In the genomic region with DNA sequence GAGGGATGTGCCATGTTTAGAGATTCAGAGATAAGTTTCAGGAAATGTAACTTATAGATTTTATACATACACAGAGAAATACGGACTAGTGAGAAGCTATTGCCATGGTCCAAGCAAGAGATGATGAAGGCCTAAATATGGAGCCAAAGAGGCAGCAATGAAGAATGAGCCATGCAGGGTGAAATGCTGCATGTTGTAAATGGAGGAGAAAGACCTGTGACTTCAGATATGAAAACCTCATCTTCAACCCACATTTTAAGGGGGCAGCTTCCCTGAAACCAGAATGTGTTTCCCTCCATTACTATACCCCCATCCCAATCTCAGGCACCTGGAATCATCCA, we compare ENCODE assay signal across 34 cellular contexts. TPM values are rescaled to one million over a fixed set of nuclear protein-coding genes. Genes with fewer than 3 reads are reported as not detected.
"Had no signal": no experiment of that assay in that cellular context is flagged by ENCODE, and none has a peak within 500 bp of the region (broad histone marks: within the 10 kb centered on the region; RNA-seq: fewer than 3 reads in every experiment).

No MANE protein-coding gene starts in this region.

- DNase-seq: activated B cell treated with CpG ODN at 0.5 μM for 24 hours; activated CD4-positive, alpha-beta memory T cell treated with anti-CD3 and anti-CD28 coated beads for 36 hours; activated CD4-positive, alpha-beta T cell treated with anti-CD3 and anti-CD28 coated beads for 4 hours; activated CD4-positive, alpha-beta T cell treated with anti-CD3 and anti-CD28 coated beads, Interleukin-2, amount 10 ng/mL, durations not matched to agents 24 days and 14 days; activated CD4-positive, alpha-beta T cell treated with anti-CD3 and anti-CD28 coated beads, Interleukin-2, amount 50 U/mL, for 1 hour; activated CD4-positive, alpha-beta T cell treated with anti-CD3 and anti-CD28 coated beads, Interleukin-2, amount 50 U/mL, for 4 hours; activated CD4-positive, CD25-positive, alpha-beta regulatory T cell treated with anti-CD3 and anti-CD28 coated beads, Interleukin-2, amount 50 U/mL, for 72 hours; activated CD8-positive, alpha-beta memory T cell treated with anti-CD3 and anti-CD28 coated beads, Interleukin-2, amount 50 U/mL, for 4 hours; activated CD8-positive, alpha-beta T cell treated with anti-CD3 and anti-CD28 coated beads for 36 hours; activated effector memory CD4-positive, alpha-beta T cell treated with anti-CD3 and anti-CD28 coated beads, Interleukin-2, amount 50 U/mL, for 16 hours; activated gamma-delta T cell treated with Interleukin-2 at 50 U/mL for 16 hours; activated naive CD4-positive, alpha-beta T cell; activated naive CD4-positive, alpha-beta T cell treated with anti-CD3 and anti-CD28 coated beads for 36 hours; activated naive CD4-positive, alpha-beta T cell treated with anti-CD3 and anti-CD28 coated beads, Interleukin-2, amount 50 U/mL, for 16 hours; activated naive CD8-positive, alpha-beta T cell treated with anti-CD3 and anti-CD28 coated beads for 36 hours; activated T-cell treated with anti-CD3 and anti-CD28 coated beads for 4 hours; activated T-cell treated with anti-CD3 and anti-CD28 coated beads, Interleukin-2, amount 50 U/mL, for 1 hour; activated T-cell treated with anti-CD3 and anti-CD28 coated beads, Interleukin-2, amount 50 U/mL, for 4 hours; activated T-cell treated with anti-CD3 and anti-CD28 coated beads, Interleukin-2, amount 50 U/mL, for 72 hours; adrenal gland; amniotic stem cell; aorta; caudate nucleus; cerebellar nuclear complex; T-helper 2 cell; T-helper 9 cell had no signal

- ATAC-seq: activated CD8-positive, alpha-beta T cell treated with anti-CD3 and anti-CD28 coated beads for 36 hours; activated naive CD4-positive, alpha-beta T cell treated with anti-CD3 and anti-CD28 coated beads, Interleukin-2, amount 50 U/mL, for 72 hours; activated T-cell treated with anti-CD3 and anti-CD28 coated beads, Interleukin-2, amount 50 U/mL, for 4 hours; activated T-cell treated with anti-CD3 and anti-CD28 coated beads, Interleukin-2, amount 50 U/mL, for 72 hours; activated T-helper 17 cell treated with anti-CD3 and anti-CD28 coated beads, Interleukin-2, amount 50 U/mL, for 72 hours had no signal

RNA-seq across cellular contexts. Expression of gene CCL2, which starts 2.9 kb away (rescaled TPM):
- total RNA-seq: activated CD4-positive, alpha-beta memory T cell treated with anti-CD3 and anti-CD28 coated beads for 36 hours; activated CD8-positive, alpha-beta memory T cell treated with anti-CD3 and anti-CD28 coated beads for 36 hours; activated CD8-positive, alpha-beta T cell treated with anti-CD3 and anti-CD28 coated beads for 36 hours; activated naive CD4-positive, alpha-beta T cell treated with anti-CD3 and anti-CD28 coated beads for 36 hours; activated naive CD4-positive, alpha-beta T cell treated with anti-CD3 and anti-CD28 coated beads, Interleukin-2, amount 50 U/mL, for 72 hours; activated naive CD8-positive, alpha-beta T cell treated with anti-CD3 and anti-CD28 coated beads for 36 hours; activated T-helper 17 cell treated with anti-CD3 and anti-CD28 coated beads, Interleukin-2, amount 50 U/mL, for 72 hours; bronchial epithelial cell had no signal

RNA-seq across cellular contexts. Expression of gene CCL7, which starts 12.1 kb away (rescaled TPM):
- total RNA-seq: activated B cell treated with CpG ODN at 0.5 μM for 24 hours; activated CD4-positive, alpha-beta memory T cell treated with anti-CD3 and anti-CD28 coated beads for 36 hours; activated CD4-positive, alpha-beta T cell treated with anti-CD3 and anti-CD28 coated beads, Interleukin-2, amount 10 ng/mL, durations not matched to agents 24 days and 14 days; activated CD8-positive, alpha-beta memory T cell treated with anti-CD3 and anti-CD28 coated beads for 36 hours; activated CD8-positive, alpha-beta T cell treated with anti-CD3 and anti-CD28 coated beads for 36 hours; activated naive CD4-positive, alpha-beta T cell treated with anti-CD3 and anti-CD28 coated beads for 36 hours; activated naive CD4-positive, alpha-beta T cell treated with anti-CD3 and anti-CD28 coated beads, Interleukin-2, amount 50 U/mL, for 72 hours; activated naive CD8-positive, alpha-beta T cell treated with anti-CD3 and anti-CD28 coated beads for 36 hours; activated T-cell treated with anti-CD3 and anti-CD28 coated beads, Interleukin-2, amount 50 U/mL, for 4 hours; activated T-cell treated with anti-CD3 and anti-CD28 coated beads, Interleukin-2, amount 50 U/mL, for 72 hours; activated T-helper 1 cell treated with anti-CD3 and anti-CD28 coated beads, Interleukin-12 subunit alpha, Interleukin-12 subunit beta, Interleukin-2, Interleukin-4 antibody, amounts not matched to agents 30 ng/mL and 10 ng/mL and 1 ng/mL, durations not matched to agents 14 hours and 24 hours and 36 hours; activated T-helper 17 cell treated with anti-CD3 and anti-CD28 coated beads, Interleukin-2, amount 50 U/mL, for 72 hours; aorta; bronchial epithelial cell; cardiac muscle cell; chondrocyte; T-helper 1 cell treated with Interleukin-12 subunit alpha and Interleukin-12 subunit beta and Interleukin-4 antibody, amounts not matched to agents 30 ng/mL and 1 ng/mL, for 36 hours had no signal

RNA-seq across cellular contexts. Expression of gene CCL11, which starts 27.6 kb away (rescaled TPM):
- total RNA-seq: activated B cell treated with CpG ODN at 0.5 μM for 24 hours; activated CD4-positive, alpha-beta memory T cell treated with anti-CD3 and anti-CD28 coated beads for 36 hours; activated CD4-positive, alpha-beta T cell treated with anti-CD3 and anti-CD28 coated beads, Interleukin-2, amount 10 ng/mL, durations not matched to agents 24 days and 14 days; activated CD8-positive, alpha-beta memory T cell treated with anti-CD3 and anti-CD28 coated beads for 36 hours; activated CD8-positive, alpha-beta T cell treated with anti-CD3 and anti-CD28 coated beads for 36 hours; activated naive CD4-positive, alpha-beta T cell treated with anti-CD3 and anti-CD28 coated beads for 36 hours; activated naive CD4-positive, alpha-beta T cell treated with anti-CD3 and anti-CD28 coated beads, Interleukin-2, amount 50 U/mL, for 72 hours; activated naive CD8-positive, alpha-beta T cell treated with anti-CD3 and anti-CD28 coated beads for 36 hours; activated T-cell treated with anti-CD3 and anti-CD28 coated beads, Interleukin-2, amount 50 U/mL, for 4 hours; activated T-cell treated with anti-CD3 and anti-CD28 coated beads, Interleukin-2, amount 50 U/mL, for 72 hours; activated T-helper 1 cell treated with anti-CD3 and anti-CD28 coated beads, Interleukin-12 subunit alpha, Interleukin-12 subunit beta, Interleukin-2, Interleukin-4 antibody, amounts not matched to agents 30 ng/mL and 10 ng/mL and 1 ng/mL, durations not matched to agents 14 hours and 24 hours and 36 hours; activated T-helper 17 cell treated with anti-CD3 and anti-CD28 coated beads, Interleukin-2, amount 50 U/mL, for 72 hours; aorta; bronchial epithelial cell; cardiac muscle cell; chondrocyte; T-helper 1 cell treated with Interleukin-12 subunit alpha and Interleukin-12 subunit beta and Interleukin-4 antibody, amounts not matched to agents 30 ng/mL and 1 ng/mL, for 36 hours had no signal
